Comparison of ENCODE assay signal across 1 cellular context in the genomic region with DNA sequence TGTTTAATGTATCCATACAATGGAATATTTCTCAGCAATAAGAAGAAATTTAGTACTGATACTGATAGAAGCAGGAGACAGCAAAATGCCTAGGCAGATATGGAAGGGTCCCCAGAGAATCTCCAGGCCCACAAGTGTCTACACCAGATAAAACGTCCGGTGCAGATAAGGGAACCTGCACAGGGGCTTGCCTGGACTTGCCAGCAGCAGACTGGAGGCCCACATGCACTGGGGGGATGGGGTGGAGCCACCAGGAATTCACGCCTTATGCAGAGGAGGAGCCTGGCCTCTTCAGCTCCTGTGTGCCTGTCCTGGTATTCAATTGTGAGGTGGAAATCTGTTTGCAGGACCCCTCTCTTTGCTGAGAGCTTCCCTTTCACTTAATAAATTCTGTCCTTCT. TPM values are rescaled to one million over a fixed set of nuclear protein-coding genes. Genes with fewer than 3 reads are reported as not detected.
"Had no signal": no experiment of that assay in that cellular context is flagged by ENCODE, and none has a peak within 500 bp of the region (broad histone marks: within the 10 kb centered on the region; RNA-seq: fewer than 3 reads in every experiment).

No MANE protein-coding gene starts in this region.

RNA-seq across cellular contexts. Expression of a gene that starts 36.6 kb away (rescaled TPM):
- total RNA-seq: OCI-LY7 had no signal
